ENCODE assay signal across 1 cellular context in the genomic region with DNA sequence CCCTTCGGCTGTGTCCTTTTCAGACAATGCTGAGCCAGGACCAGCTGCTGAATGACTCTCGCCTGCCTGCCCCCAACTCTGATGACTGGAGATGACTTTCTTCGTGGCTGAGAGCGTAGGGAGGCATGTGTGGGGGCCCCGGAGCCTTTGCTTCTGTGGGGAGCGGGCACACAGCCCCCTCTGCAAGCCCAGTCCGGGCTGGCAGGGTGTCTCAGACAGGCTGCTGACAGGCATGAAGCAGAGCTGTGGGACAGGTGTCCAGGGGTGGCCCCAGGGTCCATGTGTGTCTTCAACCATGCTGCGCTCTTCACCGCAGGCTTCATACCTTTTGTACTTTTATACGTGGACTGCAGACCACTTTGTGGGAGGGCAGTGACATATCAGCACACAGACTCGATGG.
TF ChIP-seq lines count a peak whose summit lies in the region.

No MANE protein-coding gene starts in this region.

TF ChIP-seq in H1, 55 proteins besides CTCF, POLR2A, EP300 and RAD21:
- TF ChIP-seq POU5F1 (IDR thresholded peaks at IDR 0.05; ENCODE audit: low read depth, low read length), result no peak
TF ChIP-seq in H1: peak in this region for 0.
